Comparison of ENCODE assay signal across 8 cellular contexts in genomic region chr17:49739662-49740271, GRCh38. TPM values are rescaled to one million over a fixed set of nuclear protein-coding genes. Genes with fewer than 3 reads are reported as not detected.
DNase-seq lines count a peak whose midpoint lies in the region; ATAC-seq and TF ChIP-seq lines count a peak whose summit lies in the region.

No MANE protein-coding gene starts in this region.

- no peaks in the 10 kb centered on the region for H3K27me3 Mint-ChIP-seq in natural killer cell (ENCODE audit: low read depth in 2 of 2)

- H3K4me1 Mint-ChIP-seq in natural killer cell, result peaks cover 84 to 87% of the 10 kb centered on the region in 2 donors

- H3K27ac ChIP-seq in thoracic aorta, result peak overlapping the region; percentile 93 to 98

- peaks cover 47 to 63% of the 10 kb centered on the region in 2 donors for H3K4me1 ChIP-seq in thoracic aorta (ENCODE audit: control insufficient read depth in 1 of 2, low read depth in 2 of 2)

- ATAC-seq in natural killer cell (peak; percentile 88 to 99 (median 95)), thoracic aorta (ENCODE audit: insufficient number of reproducible peaks, low FRiP score, low read depth) (no peak)

- no peak for TF ChIP-seq CTCF in natural killer cell (IDR thresholded peaks at IDR 0.05)
- TF ChIP-seq CTCF in thoracic aorta (IDR thresholded peaks at IDR 0.05), result no peak

- H3K4me3 ChIP-seq in thoracic aorta, result peak overlapping the region; percentile 3

- H3K9me3 Mint-ChIP-seq in natural killer cell, result no peaks in the 10 kb centered on the region

- no peaks in the 10 kb centered on the region for H3K27me3 ChIP-seq in thoracic aorta (replicated peaks; ENCODE audit: insufficient read depth)

- H3K9me3 ChIP-seq in thoracic aorta, result no peaks in the 10 kb centered on the region

- peak overlapping the region; percentile 94 for H3K4me3 Mint-ChIP-seq in natural killer cell

- peak overlapping the region; percentile 99 to 100 for H3K27ac Mint-ChIP-seq in natural killer cell

- H3K36me3 Mint-ChIP-seq in natural killer cell, result no peaks in the 10 kb centered on the region

- no peaks in the 10 kb centered on the region for H3K36me3 ChIP-seq in thoracic aorta

- DNase-seq in NCI-H82 (lab: John Stamatoyannopoulos, UW) (peak; percentile 64), NCI-H82 treated with DMSO at 0.1 percent for 48 hours (lab: John Stamatoyannopoulos, UW; ENCODE audit: unreplicated experiment) (no peak), NCI-H2081 treated with DMSO at 0.1 percent for 48 hours (lab: John Stamatoyannopoulos, UW) (peak; percentile 3), cerebellar cortex (ENCODE audit: low spot score) (peak; percentile 47), natural killer cell (peak; percentile 94), thoracic aorta (ENCODE audit: low spot score) (peak; percentile 26), A172 (ENCODE audit: low spot score) (no peak)
- peak; percentile 82 for DNase-seq in activated CD4-positive, CD25-positive, alpha-beta regulatory T cell treated with anti-CD3 and anti-CD28 coated beads, Interleukin-2, amount 50 U/mL, for 72 hours

- intact Hi-C loops in natural killer cell (cut with micrococcal nuclease), result loop anchor here (1.0 to 2.0 kb wide), 5 partner anchors 9 to 63 kb away; partner anchors contain the start of genes FAM117A and KAT7

RNA-seq across cellular contexts. Expression of gene FAM117A, which starts 24.2 kb away (rescaled TPM):
- total RNA-seq in natural killer cell (10 to 100 TPM; 55.2 to 88.4 (median 79.2) TPM), thoracic aorta (10 to 100 TPM; 12.1 to 23.7 TPM)
- total RNA-seq in A172 (2014; rRNA removed; shearing (Covaris generic)), result 4.6 and 12.0 TPM in 2 replicates

RNA-seq across cellular contexts. Expression of gene SLC35B1, which starts 32.0 kb away (rescaled TPM):
- total RNA-seq in natural killer cell (100 to 1,000 TPM in 1 of 3 donors, 10 to 100 TPM in 2; 74.0 to 121 (median 90.2) TPM), thoracic aorta (10 to 100 TPM; 30.9 to 86.6 TPM)
- 101 and 112 TPM in 2 replicates for total RNA-seq in A172 (2014; rRNA removed; shearing (Covaris generic))

RNA-seq across cellular contexts. Expression of gene KAT7, which starts 48.7 kb away (rescaled TPM):
- 100 to 1,000 TPM; 195 to 231 (median 213) TPM for total RNA-seq in natural killer cell
- 10 to 100 TPM; 38.9 to 51.4 TPM for total RNA-seq in thoracic aorta
- 30.3 and 33.4 TPM in 2 replicates for total RNA-seq in A172 (2014; rRNA removed; shearing (Covaris generic))

Comparison
In these comparisons a context has a peak if more than half of its experiments do, and no peak if none do; other contexts are left out.
1. DNase-seq: peak in NCI-H82 (single experiment), NCI-H2081 treated with DMSO at 0.1 percent for 48 hours (single experiment), activated CD4-positive, CD25-positive, alpha-beta regulatory T cell treated with anti-CD3 and anti-CD28 coated beads, Interleukin-2, amount 50 U/mL, for 72 hours (single experiment), cerebellar cortex (single experiment), natural killer cell (single experiment) and thoracic aorta (single experiment); none in NCI-H82 treated with DMSO at 0.1 percent for 48 hours (single experiment) and A172 (single experiment).